11 cellular contexts compared by ENCODE assay signal in genomic region chr10:33006342-33006887, GRCh38. TPM values are rescaled to one million over a fixed set of nuclear protein-coding genes. Genes with fewer than 3 reads are reported as not detected.
DNase-seq lines count a peak whose midpoint lies in the region; ATAC-seq, FAIRE-seq and TF ChIP-seq lines count a peak whose summit lies in the region.
"Had no signal": no experiment of that assay in that cellular context is flagged by ENCODE, and none has a peak within 500 bp of the region (broad histone marks: within the 10 kb centered on the region; RNA-seq: fewer than 3 reads in every experiment).

No MANE protein-coding gene starts in this region.

- DNase-seq in MCF 10A (ENCODE audit: unreplicated experiment) (peak; percentile 25), breast epithelium (ENCODE audit: low spot score in 2 of 2) (no peak), astrocyte (ENCODE audit: low read depth) (no peak), myocyte (ENCODE audit: low read depth) (peak; percentile 57), upper lobe of left lung (peak in 1 of 2 donors; percentile 11), GF-D8 (lab: John Stamatoyannopoulos, UW) (no peak)
- DNase-seq: NCI-H526 treated with DMSO at 0.1 percent for 48 hours had no signal

- BruUV-seq in MCF 10A (replicated peaks; lab: Mats Ljungman, UMichigan), result no TSS peak

- no peak overlapping the region for H2AFZ ChIP-seq in astrocyte (ENCODE audit: low read depth, low read length)

- H4K20me1 ChIP-seq in astrocyte (ENCODE audit: insufficient read depth, low read length), result no peaks in the 10 kb centered on the region

- H3K4me1 Mint-ChIP-seq in MCF 10A (ENCODE audit: insufficient read depth, unreplicated experiment) (peaks cover 33% of the 10 kb centered on the region), astrocyte (ENCODE audit: low read depth, unreplicated experiment) (peaks cover 56% of the 10 kb centered on the region)

- H3K27ac Mint-ChIP-seq in MCF 10A (ENCODE audit: low read depth, unreplicated experiment) (peak overlapping the region; percentile 99), astrocyte (ENCODE audit: unreplicated experiment) (peak overlapping the region; percentile 98)

- H3K27ac ChIP-seq in breast epithelium (peak overlapping the region in 1 of 2 donors; percentile 81), astrocyte (ENCODE audit: low read depth, low read length) (peak overlapping the region; percentile 97), upper lobe of left lung (peak overlapping the region in 3 of 4 donors; percentile 82 to 86 (median 83))

- no peak for FAIRE-seq in astrocyte (lab: Jason Lieb, UNC)
- FAIRE-seq: bronchial epithelial cell had no signal

- CTCF ChIA-PET in MCF 10A (lab: Yijun Ruan, JAX), result interaction anchor here (0.5 to 1.3 kb wide), 7 partner anchors 23 to 753 kb away, joined by 3 to 4 read pairs (median 3); no protein-coding TSS in a partner anchor

- no peak for TF ChIP-seq POLR2A in breast epithelium (IDR thresholded peaks at IDR 0.05)
- no peak for TF ChIP-seq POLR2A in upper lobe of left lung (IDR thresholded peaks at IDR 0.05)

- H3K9ac ChIP-seq in astrocyte (ENCODE audit: low read length), result peak overlapping the region; percentile 85

- no peak for TF ChIP-seq EP300 in upper lobe of left lung (IDR thresholded peaks at IDR 0.05)

- ATAC-seq in upper lobe of left lung (ENCODE audit: low FRiP score in 2 of 2) (no peak), HG02981 (IDR thresholded peaks at IDR 0.05; ENCODE audit: unreplicated experiment) (no peak), HG02970 (IDR thresholded peaks at IDR 0.05; ENCODE audit: low FRiP score, unreplicated experiment) (no peak)

- intact Hi-C loops in MCF 10A (cut with micrococcal nuclease) (loop anchor here (5.0 to 10.0 kb wide), 3 partner anchors 114 to 632 kb away; no protein-coding TSS in a partner anchor), breast epithelium (cut with DNase I; ENCODE audit: low total_unique reads) (loop anchor here (10.0 kb wide), 2 partner anchors 52 to 212 kb away; partner anchors contain the start of gene ITGB1)

- H3K4me3 ChIP-seq in breast epithelium (no peak overlapping the region), astrocyte (ENCODE audit: insufficient read depth, low read depth, low read length) (peak overlapping the region; percentile 47), upper lobe of left lung (no peak overlapping the region)
- H3K4me3 ChIP-seq: lung had no signal

- H3K36me3 Mint-ChIP-seq in MCF 10A (ENCODE audit: insufficient read depth, unreplicated experiment) (peaks cover 7% of the 10 kb centered on the region), astrocyte (ENCODE audit: low read depth, unreplicated experiment) (no peaks in the 10 kb centered on the region)

- H3K27me3 Mint-ChIP-seq in MCF 10A (ENCODE audit: insufficient read depth, unreplicated experiment), result no peaks in the 10 kb centered on the region
- no peaks in the 10 kb centered on the region for H3K27me3 Mint-ChIP-seq in astrocyte (ENCODE audit: low read depth, unreplicated experiment)

- no peaks in the 10 kb centered on the region for H3K9me3 Mint-ChIP-seq in MCF 10A (ENCODE audit: unreplicated experiment)
- no peaks in the 10 kb centered on the region for H3K9me3 Mint-ChIP-seq in astrocyte (ENCODE audit: unreplicated experiment)

- 78 to 81% methylated on average over 11 of the region's 11 CpGs for WGBS in upper lobe of left lung, 2 donors

- H3K36me3 ChIP-seq in breast epithelium (no peaks in the 10 kb centered on the region), astrocyte (ENCODE audit: insufficient read depth, low read length) (no peaks in the 10 kb centered on the region), upper lobe of left lung (no peaks in the 10 kb centered on the region)

- H3K79me2 ChIP-seq in astrocyte (ENCODE audit: insufficient read depth, low read length), result peaks cover 19% of the 10 kb centered on the region

- H3K9me3 ChIP-seq in breast epithelium, result no peaks in the 10 kb centered on the region
- H3K9me3 ChIP-seq in astrocyte (ENCODE audit: insufficient read depth, low read depth, low read length), result no peaks in the 10 kb centered on the region
- H3K9me3 ChIP-seq in upper lobe of left lung, result no peaks in the 10 kb centered on the region

- H3K4me3 Mint-ChIP-seq in MCF 10A (ENCODE audit: unreplicated experiment) (peak overlapping the region; percentile 76), astrocyte (ENCODE audit: unreplicated experiment) (no peak overlapping the region)

- peak overlapping the region; percentile 86 for H3K4me2 ChIP-seq in astrocyte (ENCODE audit: low read length)

- H3K27me3 ChIP-seq in breast epithelium, result no peaks in the 10 kb centered on the region
- H3K27me3 ChIP-seq in astrocyte (ENCODE audit: insufficient read depth, low read length), result no peaks in the 10 kb centered on the region
- H3K27me3 ChIP-seq in upper lobe of left lung, result no peaks in the 10 kb centered on the region

- POLR2A ChIA-PET in MCF 10A (lab: Yijun Ruan, JAX), result interaction anchor here (0.7 to 13.8 kb wide), 15 partner anchors 8 to 628 kb away, joined by 3 to 335 read pairs (median 6); no protein-coding TSS in a partner anchor

- TF ChIP-seq CTCF in MCF 10A (IDR thresholded peaks at IDR 0.05; ENCODE audit: unreplicated experiment) (no peak), breast epithelium (IDR thresholded peaks at IDR 0.05) (no peak), astrocyte (IDR thresholded peaks at IDR 0.05; ENCODE audit: insufficient read depth, low read depth, low read length) (no peak), upper lobe of left lung (IDR thresholded peaks at IDR 0.05) (no peak)

- H3K4me1 ChIP-seq in breast epithelium (peaks cover 0 to 4% of the 10 kb centered on the region in 2 donors), astrocyte (ENCODE audit: insufficient read depth, low read length) (peaks cover 49% of the 10 kb centered on the region), upper lobe of left lung (peaks cover 19 to 38% (median 28%) of the 10 kb centered on the region in 4 donors)

RNA-seq across cellular contexts. Expression of gene ITGB1, which starts 48.4 kb away (rescaled TPM):
- total RNA-seq in MCF 10A (2022) (680 and 703 TPM in 2 replicates), breast epithelium (1,000 to 10,000 TPM in 1 of 3 donors, 100 to 1,000 TPM in 2; 438 to 1,565 (median 480) TPM), astrocyte (2,575 and 2,956 TPM in 2 replicates), myocyte (954 and 1,245 TPM in 2 replicates), upper lobe of left lung (100 to 1,000 TPM in 5 of 6 donors, 10 to 100 TPM in 1; 94.3 to 492 (median 340) TPM)
- polyA plus RNA-seq in myocyte (2012), result 869 TPM

Comparison
In these comparisons a context has a peak if more than half of its experiments do, and no peak if none do; other contexts are left out.
1. DNase-seq: peak in MCF 10A (single experiment) and myocyte (single experiment); none in breast epithelium (0 of 2), astrocyte (single experiment) and GF-D8 (single experiment).